ENCODE assay signal across 14 cellular contexts in genomic region chr11:15730617-15731385, GRCh38.
"Had no signal": no experiment of that assay in that cellular context is flagged by ENCODE, and none has a peak within 500 bp of the region (broad histone marks: within the 10 kb centered on the region; RNA-seq: fewer than 3 reads in every experiment).

No MANE protein-coding gene starts in this region.

- H3K27me3 ChIP-seq: ascending aorta, breast epithelium, testis, upper lobe of left lung had no signal

- H3K4me3 Mint-ChIP-seq: activated naive CD4-positive, alpha-beta T cell treated with anti-CD3 and anti-CD28 coated beads, Interleukin-2, amount 10 ng/mL, durations not matched to agents 7 days and 5 days; activated T-helper 17 cell treated with anti-CD3 and anti-CD28 coated beads, Interleukin-2, amount 50 U/mL, for 72 hours; endodermal cell; nephron progenitor cell; stimulated activated naive CD8-positive, alpha-beta T cell treated with anti-CD3 and anti-CD28 coated beads, Interleukin-15, amount 100 ng/mL, for 72 hours; T-cell had no signal

- H3K9me3 Mint-ChIP-seq: activated naive CD4-positive, alpha-beta T cell treated with anti-CD3 and anti-CD28 coated beads, Interleukin-2, amount 10 ng/mL, durations not matched to agents 7 days and 5 days; endodermal cell; nephron progenitor cell; stimulated activated naive CD8-positive, alpha-beta T cell treated with anti-CD3 and anti-CD28 coated beads, Interleukin-15, amount 100 ng/mL, for 72 hours had no signal

- H3K27ac Mint-ChIP-seq: activated naive CD4-positive, alpha-beta T cell treated with anti-CD3 and anti-CD28 coated beads, Interleukin-2, amount 10 ng/mL, durations not matched to agents 7 days and 5 days; activated T-helper 17 cell treated with anti-CD3 and anti-CD28 coated beads, Interleukin-2, amount 50 U/mL, for 72 hours; endodermal cell; nephron progenitor cell; stimulated activated naive CD8-positive, alpha-beta T cell treated with anti-CD3 and anti-CD28 coated beads, Interleukin-15, amount 100 ng/mL, for 72 hours; T-cell had no signal

- DNase-seq: activated CD4-positive, CD25-positive, alpha-beta regulatory T cell treated with anti-CD3 and anti-CD28 coated beads, Interleukin-2, amount 50 U/mL, for 72 hours; activated naive CD4-positive, alpha-beta T cell treated with anti-CD3 and anti-CD28 coated beads, Interleukin-2, amount 10 ng/mL, durations not matched to agents 7 days and 5 days; dorsolateral prefrontal cortex; endodermal cell; nephron progenitor cell; stimulated activated CD4-positive, alpha-beta T cell treated with anti-CD3 and anti-CD28 coated beads, Interleukin-1b, Interleukin-23, amount 100 ng/mL, for 48 hours; stimulated activated naive CD8-positive, alpha-beta T cell treated with anti-CD3 and anti-CD28 coated beads, Interleukin-15, amount 100 ng/mL, for 72 hours; T-cell; T-helper 9 cell; testis; upper lobe of left lung had no signal

- H3K27ac ChIP-seq: ascending aorta, breast epithelium, dorsolateral prefrontal cortex, testis, upper lobe of left lung had no signal

- H3K4me1 ChIP-seq: breast epithelium, testis had no signal

- H3K27me3 Mint-ChIP-seq: activated naive CD4-positive, alpha-beta T cell treated with anti-CD3 and anti-CD28 coated beads, Interleukin-2, amount 10 ng/mL, durations not matched to agents 7 days and 5 days had no signal

- H3K4me3 ChIP-seq: ascending aorta, breast epithelium, dorsolateral prefrontal cortex, testis, upper lobe of left lung had no signal

- H3K9me3 ChIP-seq: ascending aorta, breast epithelium, testis, upper lobe of left lung had no signal

- ATAC-seq: activated T-helper 17 cell treated with anti-CD3 and anti-CD28 coated beads, Interleukin-2, amount 50 U/mL, for 72 hours; stimulated activated naive CD8-positive, alpha-beta T cell treated with anti-CD3 and anti-CD28 coated beads, Interleukin-15, amount 100 ng/mL, for 72 hours; T-cell had no signal

- H3K36me3 ChIP-seq: ascending aorta, breast epithelium, upper lobe of left lung had no signal

- H3K4me1 Mint-ChIP-seq: activated naive CD4-positive, alpha-beta T cell treated with anti-CD3 and anti-CD28 coated beads, Interleukin-2, amount 10 ng/mL, durations not matched to agents 7 days and 5 days; activated T-helper 17 cell treated with anti-CD3 and anti-CD28 coated beads, Interleukin-2, amount 50 U/mL, for 72 hours; stimulated activated naive CD8-positive, alpha-beta T cell treated with anti-CD3 and anti-CD28 coated beads, Interleukin-15, amount 100 ng/mL, for 72 hours; T-cell had no signal

- H3K36me3 Mint-ChIP-seq: activated naive CD4-positive, alpha-beta T cell treated with anti-CD3 and anti-CD28 coated beads, Interleukin-2, amount 10 ng/mL, durations not matched to agents 7 days and 5 days; T-cell had no signal
